ENCODE assay signal across 11 cellular contexts in the genomic region with DNA sequence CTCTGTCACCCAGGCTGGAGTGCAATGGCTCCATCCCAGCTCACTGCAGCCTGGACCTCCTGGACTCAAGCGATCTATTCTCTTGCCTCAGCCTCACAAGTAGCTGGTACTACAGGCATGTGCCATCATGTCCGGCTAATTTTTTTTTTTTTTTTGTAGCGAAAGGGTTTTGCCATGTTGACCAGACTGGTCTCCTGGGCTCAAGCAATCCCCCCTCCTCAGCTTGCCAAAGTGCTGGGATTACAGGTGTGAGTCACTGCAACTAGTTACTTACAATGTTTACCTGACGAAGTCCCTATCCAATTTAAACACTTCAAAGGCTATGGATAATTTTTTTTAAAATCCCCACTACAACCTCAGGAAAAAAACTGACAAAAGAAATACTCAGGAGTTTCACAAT. TPM values are rescaled to one million over a fixed set of nuclear protein-coding genes. Genes with fewer than 3 reads are reported as not detected.
DNase-seq lines count a peak whose midpoint lies in the region; ATAC-seq, FAIRE-seq and TF ChIP-seq lines count a peak whose summit lies in the region.
"Had no signal": no experiment of that assay in that cellular context is flagged by ENCODE, and none has a peak within 500 bp of the region (broad histone marks: within the 10 kb centered on the region; RNA-seq: fewer than 3 reads in every experiment).

No MANE protein-coding gene starts in this region.

- dilution Hi-C loops in endothelial cell of umbilical vein (cut with MboI; ENCODE audit: extremely low pct_ligation_motif_present, low sequenced_read_pairs) = loop anchor here (25.0 kb wide), 1 partner anchor 528 kb away; the partner anchor contains the start of gene PHLDA1

- TF ChIP-seq POLR2A in endothelial cell of umbilical vein (IDR thresholded peaks at IDR 0.05; ENCODE audit: low read depth, low read length) (no peak), uterus (IDR thresholded peaks at IDR 0.05) (no peak)

- H3K4me1 Mint-ChIP-seq in activated T-cell treated with anti-CD3 and anti-CD28 coated beads, Interleukin-2, amount 50 U/mL, for 4 hours (ENCODE audit: low read depth) = peaks cover 30% of the 10 kb centered on the region

- peak overlapping the region; percentile 99 for H3K4me3 Mint-ChIP-seq in activated T-cell treated with anti-CD3 and anti-CD28 coated beads, Interleukin-2, amount 50 U/mL, for 4 hours

- H3K36me3 ChIP-seq in PC-3 (ENCODE audit: low read depth, low read length) (peaks cover 35% of the 10 kb centered on the region), endothelial cell of umbilical vein (ENCODE audit: control insufficient read depth in 2 of 2, extremely low read depth in 1 of 2, insufficient read depth in 2 of 2, low read length in 2 of 2) (peaks cover 0 to 11% of the 10 kb centered on the region in 2 experiments), psoas muscle (ENCODE audit: insufficient read depth in 1 of 2, low read depth in 1 of 2) (peaks cover 0 to 25% of the 10 kb centered on the region in 2 donors), uterus (no peaks in the 10 kb centered on the region)

- no peaks in the 10 kb centered on the region for H3K9me3 ChIP-seq in PC-3 (ENCODE audit: low read length)
- H3K9me3 ChIP-seq in endothelial cell of umbilical vein (replicated peaks; ENCODE audit: control insufficient read depth, insufficient read depth, low read length) = no peaks in the 10 kb centered on the region
- no peaks in the 10 kb centered on the region for H3K9me3 ChIP-seq in psoas muscle
- H3K9me3 ChIP-seq in uterus = no peaks in the 10 kb centered on the region

- H3K4me1 ChIP-seq in PC-3 (ENCODE audit: insufficient read depth, low read length) = peaks cover 16% of the 10 kb centered on the region; the same call in 1 of the 2 replicates
- H3K4me1 ChIP-seq in endothelial cell of umbilical vein (ENCODE audit: control insufficient read depth, extremely low read depth, insufficient read depth, low read length) = peaks cover 12% of the 10 kb centered on the region
- peaks cover 24% of the 10 kb centered on the region for H3K4me1 ChIP-seq in psoas muscle
- peaks cover 0 to 6% of the 10 kb centered on the region in 2 donors for H3K4me1 ChIP-seq in uterus

- H3K4me2 ChIP-seq in PC-3 (ENCODE audit: low read length) = peak overlapping the region; percentile 92
- peak overlapping the region; percentile 94 for H3K4me2 ChIP-seq in endothelial cell of umbilical vein (ENCODE audit: insufficient read depth, low read length)

- 61 to 80% (median 78%) methylated on average over 4 of the region's 4 CpGs for WGBS in psoas muscle, 3 donors

- H3K9me2 ChIP-seq in PC-3 (replicated peaks; ENCODE audit: low read length) = no peaks in the 10 kb centered on the region

- TF ChIP-seq CTCF in PC-3 (conservative IDR thresholded peaks at IDR 0.05; ENCODE audit: low read depth, low read length) = no peak
- no peak for TF ChIP-seq CTCF in endothelial cell of umbilical vein (IDR thresholded peaks at IDR 0.05; ENCODE audit: extremely low read depth in 1 of 2, insufficient read depth in 1 of 2, low read depth in 1 of 2, low read length in 2 of 2)
- no peak for TF ChIP-seq CTCF in psoas muscle (IDR thresholded peaks at IDR 0.05)
- no peak for TF ChIP-seq CTCF in uterus (IDR thresholded peaks at IDR 0.05)

- H2AFZ ChIP-seq in PC-3 (ENCODE audit: low read length) = no peak overlapping the region
- H2AFZ ChIP-seq in endothelial cell of umbilical vein (ENCODE audit: low read depth, low read length) = no peak overlapping the region

- H3K9me3 Mint-ChIP-seq in activated T-cell treated with anti-CD3 and anti-CD28 coated beads, Interleukin-2, amount 50 U/mL, for 4 hours = no peaks in the 10 kb centered on the region

- POLR2A ChIA-PET in PC-3 (lab: Charles Lee; ENCODE audit: unreplicated experiment) = no interaction called here
- POLR2A ChIA-PET in endothelial cell of umbilical vein (lab: Charles Lee) = interaction anchor here (0.7 kb wide), 1 partner anchor 26 kb away, joined by 3 read pairs; no protein-coding TSS in a partner anchor

- H3K4me3 ChIP-seq in PC-3 (ENCODE audit: low read length) (peak overlapping the region; percentile 87), endothelial cell of umbilical vein (replicated peaks in 1 of 3; ENCODE audit: insufficient read depth in 1 of 3, low read depth in 1 of 3, low read length in 3 of 3) (no peak overlapping the region), psoas muscle (peak overlapping the region; percentile 91), uterus (no peak overlapping the region)

- H4K20me1 ChIP-seq in PC-3 (ENCODE audit: low read length) (peaks cover 21% of the 10 kb centered on the region), endothelial cell of umbilical vein (replicated peaks; ENCODE audit: control insufficient read depth, extremely low read depth, insufficient read depth, low read length) (no peaks in the 10 kb centered on the region)

- no peak for ATAC-seq in activated T-cell treated with anti-CD3 and anti-CD28 coated beads, Interleukin-2, amount 50 U/mL, for 4 hours
- no peak for ATAC-seq in PC-3
- no peak for ATAC-seq in psoas muscle
- no peak for ATAC-seq in activated CD4-positive, CD25-positive, alpha-beta regulatory T cell treated with anti-CD3 and anti-CD28 coated beads, Interleukin-2, amount 50 U/mL, for 24 hours
- ATAC-seq: left colon had no signal

- no peaks in the 10 kb centered on the region for H3F3A ChIP-seq in PC-3 (ENCODE audit: low read length, unreplicated experiment)

- H3K27ac ChIP-seq in PC-3 (ENCODE audit: low read length) (no peak overlapping the region), endothelial cell of umbilical vein (ENCODE audit: insufficient read depth, low read depth, low read length) (no peak overlapping the region), psoas muscle (no peak overlapping the region), uterus (no peak overlapping the region)

- H3K27me3 ChIP-seq in PC-3 (ENCODE audit: low read length) = no peaks in the 10 kb centered on the region
- no peaks in the 10 kb centered on the region for H3K27me3 ChIP-seq in endothelial cell of umbilical vein (ENCODE audit: control insufficient read depth in 2 of 2, insufficient read depth in 2 of 2, low read length in 2 of 2)
- no peaks in the 10 kb centered on the region for H3K27me3 ChIP-seq in psoas muscle (ENCODE audit: insufficient read depth in 3 of 3, low read length in 2 of 3)
- no peaks in the 10 kb centered on the region for H3K27me3 ChIP-seq in uterus

- H3K9ac ChIP-seq in PC-3 (ENCODE audit: low read length) = no peak overlapping the region
- H3K9ac ChIP-seq in endothelial cell of umbilical vein (replicated peaks; ENCODE audit: extremely low read depth, insufficient read depth, low read length) = no peak overlapping the region

- no peak for DNase-seq in activated T-cell treated with anti-CD3 and anti-CD28 coated beads, Interleukin-2, amount 50 U/mL, for 4 hours
- no peak for DNase-seq in activated T-cell treated with anti-CD3 and anti-CD28 coated beads, Interleukin-2, amount 50 U/mL, for 1 hour
- DNase-seq in PC-3 (no peak), endothelial cell of umbilical vein (ENCODE audit: low read depth, low spot score) (no peak), psoas muscle (no peak), Kasumi-1 (lab: John Stamatoyannopoulos, UW) (no peak), uterus (no peak)
- DNase-seq: left colon, NCI-H774, T-helper 9 cell had no signal

- H3K27me3 Mint-ChIP-seq in activated T-cell treated with anti-CD3 and anti-CD28 coated beads, Interleukin-2, amount 50 U/mL, for 4 hours (ENCODE audit: low read depth) = no peaks in the 10 kb centered on the region

- BruUV-seq in PC-3 (replicated peaks; lab: Mats Ljungman, UMichigan) (no TSS peak), endothelial cell of umbilical vein (replicated peaks; lab: Mats Ljungman, UMichigan) (no TSS peak)

- no peak for FAIRE-seq in endothelial cell of umbilical vein (lab: Jason Lieb, UNC)

- H3K79me2 ChIP-seq in PC-3 (ENCODE audit: low read length) (peaks cover 48% of the 10 kb centered on the region), endothelial cell of umbilical vein (ENCODE audit: control insufficient read depth, insufficient read depth, low read length) (peaks cover 42% of the 10 kb centered on the region)

- CTCF ChIA-PET in PC-3 (lab: Charles Lee) = no interaction called here
- CTCF ChIA-PET in endothelial cell of umbilical vein (lab: Charles Lee) = interaction anchor here (2.6 kb wide), 1 partner anchor 527 kb away, joined by 7 read pairs; no protein-coding TSS in a partner anchor

- H3K36me3 Mint-ChIP-seq in activated T-cell treated with anti-CD3 and anti-CD28 coated beads, Interleukin-2, amount 50 U/mL, for 4 hours (ENCODE audit: insufficient read depth) = peaks cover 15% of the 10 kb centered on the region

- intact Hi-C loops in PC-3 (cut with micrococcal nuclease) = loop anchor here (5.0 kb wide), 1 partner anchor 838 kb away; the partner anchor contains the start of gene BBS10
- intact Hi-C loops in endothelial cell of umbilical vein (cut with micrococcal nuclease) = loop anchor here (2.0 to 5.0 kb wide), 5 partner anchors 21 to 948 kb away; partner anchors contain the start of genes BBS10 and GLIPR1L2
- intact Hi-C loops in psoas muscle (cut with DNase I) = loop anchor here in 1 of 2 donors (2.0 to 10.0 kb wide), 4 partner anchors 119 to 845 kb away; partner anchors contain the start of genes CAPS2, GLIPR1L1, GLIPR1L2 and PHLDA1
- intact Hi-C loops in uterus (cut with DNase I; ENCODE audit: low total_unique reads) = no loop called here

- H3K9me1 ChIP-seq in endothelial cell of umbilical vein (replicated peaks; ENCODE audit: control insufficient read depth, extremely low read depth, insufficient read depth, low read length) = no peaks in the 10 kb centered on the region

RNA-seq across cellular contexts. Expression of gene KRR1, which starts 1.8 kb away (rescaled TPM):
- 100 to 1,000 TPM; 149 to 157 (median 152) TPM for total RNA-seq in activated T-cell treated with anti-CD3 and anti-CD28 coated beads, Interleukin-2, amount 50 U/mL, for 4 hours
- total RNA-seq in PC-3 (2014; rRNA removed) = 49.9 and 68.4 TPM in 2 replicates
- 49.3 and 53.4 TPM in 2 replicates for total RNA-seq in endothelial cell of umbilical vein
- 4.3 and 5.9 TPM in 2 replicates for polyA plus RNA-seq in endothelial cell of umbilical vein
- 14.0 and 17.6 TPM in 2 replicates for polyA plus RNA-seq in endothelial cell of umbilical vein (2011; cell fraction: cytosol; rRNA removed)
- 27.4 and 35.7 TPM in 2 replicates for polyA plus RNA-seq in endothelial cell of umbilical vein (2011; cell fraction: nucleus; rRNA removed)
- 36.6 and 57.5 TPM in 2 replicates for polyA plus RNA-seq in endothelial cell of umbilical vein (2012)
- polyA minus RNA-seq in endothelial cell of umbilical vein = 10.1 and 18.1 TPM in 2 replicates
- polyA minus RNA-seq in endothelial cell of umbilical vein (2011; cell fraction: cytosol; rRNA and poly(A)+ RNA removed) = 8.4 TPM
- polyA minus RNA-seq in endothelial cell of umbilical vein (2011; cell fraction: nucleus; rRNA and poly(A)+ RNA removed) = 35.2 and 46.3 TPM in 2 replicates
- 10 to 100 TPM; 43.1 to 64.9 (median 50.9) TPM for total RNA-seq in psoas muscle
- polyA plus RNA-seq in psoas muscle = 10 to 100 TPM; 15.7 to 40.4 (median 32.4) TPM
- total RNA-seq in uterus = 10 to 100 TPM; 18.8 to 86.6 (median 73.9) TPM

RNA-seq across cellular contexts. Expression of gene GLIPR1, which starts 29.1 kb away (rescaled TPM):
- total RNA-seq in activated T-cell treated with anti-CD3 and anti-CD28 coated beads, Interleukin-2, amount 50 U/mL, for 4 hours = 1 to 10 TPM; 5.7 to 7.9 (median 6.1) TPM
- total RNA-seq in PC-3 (2014; rRNA removed) (21.3 and 22.2 TPM in 2 replicates), endothelial cell of umbilical vein (74.1 and 98.8 TPM in 2 replicates), psoas muscle (1 to 10 TPM; 2.8 to 5.7 (median 4.9) TPM), uterus (10 to 100 TPM; 43.8 to 74.3 (median 49.6) TPM)
- polyA plus RNA-seq in endothelial cell of umbilical vein (108 and 117 TPM in 2 replicates), psoas muscle (1 to 10 TPM in 1 of 3 donors, under 1 TPM in 2; 0.52 to 4.4 (median 0.88) TPM)
- 86.7 and 96.1 TPM in 2 replicates for polyA plus RNA-seq in endothelial cell of umbilical vein (2011; cell fraction: cytosol; rRNA removed)
- 71.4 and 88.0 TPM in 2 replicates for polyA plus RNA-seq in endothelial cell of umbilical vein (2011; cell fraction: nucleus; rRNA removed)
- polyA plus RNA-seq in endothelial cell of umbilical vein (2012) = 128 and 137 TPM in 2 replicates
- 142 and 147 TPM in 2 replicates for polyA minus RNA-seq in endothelial cell of umbilical vein
- polyA minus RNA-seq in endothelial cell of umbilical vein (2011; cell fraction: cytosol; rRNA and poly(A)+ RNA removed) = not detected
- polyA minus RNA-seq in endothelial cell of umbilical vein (2011; cell fraction: nucleus; rRNA and poly(A)+ RNA removed) = 93.9 and 123 TPM in 2 replicates

Comparison
In these comparisons a context has a peak if more than half of its experiments do, and no peak if none do; other contexts are left out.
1. H3K4me3 ChIP-seq: peak in PC-3 (single experiment) and psoas muscle (single experiment); none in endothelial cell of umbilical vein (0 of 3) and uterus (0 of 2).